In genomic region chr17:56174421-56174820, GRCh38 we compare ENCODE assay signal across 20 cellular contexts. TPM values are rescaled to one million over a fixed set of nuclear protein-coding genes. Genes with fewer than 3 reads are reported as not detected.
DNase-seq lines count a peak whose midpoint lies in the region; ATAC-seq and TF ChIP-seq lines count a peak whose summit lies in the region.
"Had no signal": no experiment of that assay in that cellular context is flagged by ENCODE, and none has a peak within 500 bp of the region (broad histone marks: within the 10 kb centered on the region; RNA-seq: fewer than 3 reads in every experiment).

No MANE protein-coding gene starts in this region.

- no peak for TF ChIP-seq CTCF in prostate gland (IDR thresholded peaks at IDR 0.05)

- peaks cover 63% of the 10 kb centered on the region for H3K4me1 ChIP-seq in SJSA1 (replicated peaks)
- no peaks in the 10 kb centered on the region for H3K4me1 ChIP-seq in prostate gland (replicated peaks)
- H3K4me1 ChIP-seq: pancreas, suprapubic skin had no signal

- ATAC-seq in GM18861 (IDR thresholded peaks at IDR 0.05; ENCODE audit: unreplicated experiment) (no peak), GM21529 (IDR thresholded peaks at IDR 0.05; ENCODE audit: unreplicated experiment) (no peak)
- ATAC-seq: left lobe of liver, pancreas, PC-3 had no signal

- DNase-seq in NCI-H82 (lab: John Stamatoyannopoulos, UW) (peak; percentile 79), NCI-H82 treated with DMSO at 0.1 percent for 48 hours (lab: John Stamatoyannopoulos, UW; ENCODE audit: unreplicated experiment) (no peak), SJSA1 (ENCODE audit: low read depth in 1 of 2, low spot score in 2 of 2) (no peak), myocyte (ENCODE audit: low read depth) (peak; percentile 83), prostate gland (ENCODE audit: low spot score) (no peak)
- DNase-seq in stimulated activated CD4-positive, alpha-beta T cell treated with anti-CD3 and anti-CD28 coated beads, Interleukin-1b, Interleukin-23, amount 100 ng/mL, for 48 hours = no peak
- DNase-seq: CD4-positive, alpha-beta T cell; DMS53; NCI-H2107; NCI-H526 treated with DMSO at 0.1 percent for 48 hours; pancreas; PC-3; SIG-M5 had no signal

- H3K9me3 ChIP-seq in SJSA1 (replicated peaks) (no peaks in the 10 kb centered on the region), prostate gland (no peaks in the 10 kb centered on the region)
- H3K9me3 ChIP-seq: pancreas, suprapubic skin had no signal

- 66% methylated on average over 2 of the region's 2 CpGs for WGBS in prostate gland

- intact Hi-C loops in prostate gland (cut with DNase I) = no loop called here

- TF ChIP-seq POLR2A in prostate gland (IDR thresholded peaks at IDR 0.05) = no peak

- H3K27me3 ChIP-seq in SJSA1 (replicated peaks) (no peaks in the 10 kb centered on the region), prostate gland (replicated peaks; ENCODE audit: insufficient read depth) (no peaks in the 10 kb centered on the region)
- H3K27me3 ChIP-seq: pancreas, suprapubic skin had no signal

- no peaks in the 10 kb centered on the region for H3K36me3 ChIP-seq in SJSA1
- H3K36me3 ChIP-seq in prostate gland = no peaks in the 10 kb centered on the region
- H3K36me3 ChIP-seq: pancreas, suprapubic skin had no signal

- H3K27ac ChIP-seq in SJSA1 (peak overlapping the region; percentile 1), prostate gland (no peak overlapping the region)
- H3K27ac ChIP-seq: epithelial cell of prostate, pancreas, suprapubic skin had no signal

- H3K4me3 ChIP-seq in SJSA1 (no peak overlapping the region), prostate gland (no peak overlapping the region)
- H3K4me3 ChIP-seq: pancreas, suprapubic skin had no signal

RNA-seq across cellular contexts. Expression of gene ANKFN1, which starts 21.1 kb away (rescaled TPM):
- total RNA-seq in SJSA1 (2014; rRNA removed; shearing (Covaris generic)) = 0.32 TPM in 1 of 2 replicates, not detected in the other
- 0.10 TPM in 1 of 2 replicates, not detected in the other for total RNA-seq in myocyte
- 0.08 TPM for polyA plus RNA-seq in myocyte (2012)
- total RNA-seq in prostate gland = 1 to 10 TPM; 3.0 to 7.3 TPM
- total RNA-seq: CD4-positive, alpha-beta T cell; left lobe of liver; PC-3; T-helper 2 cell treated with Interferon-gamma antibody and Interleukin-4, amounts not matched to agents 100 ng/mL and 5 ng/mL, for 36 hours had no signal
- polyA plus RNA-seq: IgD-negative memory B cell had no signal

Comparison
In these comparisons a context has a peak if more than half of its experiments do, and no peak if none do; other contexts are left out.
1. DNase-seq: peak in NCI-H82 (single experiment) and myocyte (single experiment); none in NCI-H82 treated with DMSO at 0.1 percent for 48 hours (single experiment), SJSA1 (0 of 2), prostate gland (single experiment) and stimulated activated CD4-positive, alpha-beta T cell treated with anti-CD3 and anti-CD28 coated beads, Interleukin-1b, Interleukin-23, amount 100 ng/mL, for 48 hours (single experiment).